In genomic region chr4:39976945-39977488, GRCh38 we compare ENCODE assay signal across 8 cellular contexts. TPM values are rescaled to one million over a fixed set of nuclear protein-coding genes. Genes with fewer than 3 reads are reported as not detected.
DNase-seq lines count a peak whose midpoint lies in the region; ATAC-seq, FAIRE-seq and TF ChIP-seq lines count a peak whose summit lies in the region.

No MANE protein-coding gene starts in this region.

- H2AFZ ChIP-seq in K562 (ENCODE audit: low read depth, low read length), result peak overlapping the region; percentile 99
- H2AFZ ChIP-seq in smooth muscle cell (ENCODE audit: low read depth), result peak overlapping the region; percentile 94

- no peak for TF ChIP-seq EP300 in K562 (IDR thresholded peaks at IDR 0.05; ENCODE audit: low read length)

- H3K27me3 ChIP-seq in BLaER1 (no peaks in the 10 kb centered on the region), K562 (ENCODE audit: control insufficient read depth in 2 of 2, insufficient read depth in 2 of 2, low read length in 2 of 2) (no peaks in the 10 kb centered on the region), iPS-20b (ENCODE audit: insufficient read depth, low read length) (no peaks in the 10 kb centered on the region), smooth muscle cell (ENCODE audit: low read depth) (no peaks in the 10 kb centered on the region)

- H3K27ac ChIP-seq in BLaER1, result peak overlapping the region; percentile 98
- peak overlapping the region; percentile 83 for H3K27ac ChIP-seq in K562 (ENCODE audit: extremely low read depth, low read depth, low read length)
- H3K27ac ChIP-seq in iPS-20b (ENCODE audit: low read length), result peak overlapping the region; percentile 38
- H3K27ac ChIP-seq in smooth muscle cell (ENCODE audit: low read depth), result peak overlapping the region; percentile 93

- CTCF ChIA-PET in K562 (lab: Yijun Ruan, JAX; ENCODE audit: low intra/inter-chr PET ratio), result interaction anchor here (0.5 to 3.7 kb wide), 5 partner anchors 296 to 1999 kb away, joined by 3 to 66 read pairs (median 4); no protein-coding TSS in a partner anchor

- DNase-seq in T-helper 2 cell, result peak in 4 of 5 experiments; percentile 9 to 37 (median 22)
- peak in 1 of 4 experiments; percentile 62 for DNase-seq in K562 (ENCODE audit: extremely low read depth in 1 of 4, low spot score in 3 of 4)
- peak; percentile 48 for DNase-seq in smooth muscle cell (lab: John Stamatoyannopoulos, UW; ENCODE audit: unreplicated experiment)
- DNase-seq in RCC 7860 (ENCODE audit: low spot score), result no peak

- TF ChIP-seq CTCF in K562 (IDR thresholded peaks at IDR 0.05 in 2 of 3, conservative IDR thresholded peaks at IDR 0.05 in 1 of 3; ENCODE audit: insufficient read depth in 2 of 3, low read depth in 1 of 3, low read length in 3 of 3), result no peak
- no peak for TF ChIP-seq CTCF in smooth muscle cell (IDR thresholded peaks at IDR 0.05; ENCODE audit: borderline replicate concordance, insufficient read depth, poor library complexity, severe bottlenecking)

- H3K4me1 ChIP-seq in BLaER1, result peaks cover 31% of the 10 kb centered on the region
- peaks cover 10 to 16% of the 10 kb centered on the region in 2 experiments; a peak in 4 of 5 replicates for H3K4me1 ChIP-seq in K562 (replicated peaks in 1 of 2; ENCODE audit: control insufficient read depth in 2 of 2, insufficient read depth in 2 of 2, low read length in 2 of 2)
- peaks cover 10% of the 10 kb centered on the region for H3K4me1 ChIP-seq in iPS-20b (ENCODE audit: insufficient read depth, low read length)
- peaks cover 17% of the 10 kb centered on the region for H3K4me1 ChIP-seq in smooth muscle cell (ENCODE audit: low read depth)

- H3K36me3 ChIP-seq in BLaER1 (peaks cover 35% of the 10 kb centered on the region), K562 (ENCODE audit: control insufficient read depth, insufficient read depth, low read length) (peaks cover 37% of the 10 kb centered on the region), iPS-20b (ENCODE audit: insufficient read depth, low read depth, low read length) (peaks cover 35% of the 10 kb centered on the region), smooth muscle cell (ENCODE audit: low read depth) (no peaks in the 10 kb centered on the region)

- peak overlapping the region; percentile 99 for H3K9ac ChIP-seq in BLaER1
- H3K9ac ChIP-seq in K562 (ENCODE audit: insufficient read depth in 1 of 2, low read depth in 2 of 2, low read length in 2 of 2), result peak overlapping the region; percentile 92 to 99
- H3K9ac ChIP-seq in iPS-20b (ENCODE audit: low read depth, low read length), result peak overlapping the region; percentile 92
- H3K9ac ChIP-seq in smooth muscle cell (ENCODE audit: low read depth), result peak overlapping the region; percentile 97

- H4K20me1 ChIP-seq in BLaER1 (peaks cover 50% of the 10 kb centered on the region), K562 (replicated peaks; ENCODE audit: control insufficient read depth, insufficient read depth, low read length) (peaks cover 4% of the 10 kb centered on the region), smooth muscle cell (ENCODE audit: low read depth) (peaks cover 40% of the 10 kb centered on the region)

- no peaks in the 10 kb centered on the region for H3K9me1 ChIP-seq in K562 (ENCODE audit: control insufficient read depth, insufficient read depth, low read length)

- H3F3A ChIP-seq in smooth muscle cell (ENCODE audit: low read depth), result peaks cover 4% of the 10 kb centered on the region

- H3K79me2 ChIP-seq in K562 (ENCODE audit: control insufficient read depth, insufficient read depth, low read length) (peaks cover 53% of the 10 kb centered on the region), smooth muscle cell (ENCODE audit: low read depth) (peaks cover 49% of the 10 kb centered on the region)

- H3K9me3 ChIP-seq in BLaER1 (no peaks in the 10 kb centered on the region), K562 (replicated peaks; ENCODE audit: control insufficient read depth, insufficient read depth, low read depth, low read length) (no peaks in the 10 kb centered on the region; the same call in 1 of the 2 replicates), iPS-20b (ENCODE audit: insufficient read depth, low read depth, low read length) (no peaks in the 10 kb centered on the region), smooth muscle cell (replicated peaks; ENCODE audit: low read depth) (no peaks in the 10 kb centered on the region)

- FAIRE-seq in K562 (lab: Jason Lieb, UNC) (no peak), RCC 7860 (lab: Jason Lieb, UNC) (no peak)

- WGBS in K562 (ENCODE audit: insufficient coverage, low coverage, missing lambda C conversion rate), result under 1% methylated on average over 27 of the region's 54 CpGs
- WGBS in smooth muscle cell (ENCODE audit: low lambda C conversion rate), result 1% methylated on average over 26 of the region's 54 CpGs

- H3K4me2 ChIP-seq in BLaER1 (peak overlapping the region; percentile 80), K562 (ENCODE audit: insufficient read depth, low read length) (peak overlapping the region; percentile 82; the same call in 1 of the 2 replicates), smooth muscle cell (peak overlapping the region; percentile 86)

- intact Hi-C loops in K562 (cut with micrococcal nuclease), result loop anchor here (1.0 to 5.0 kb wide), 8 partner anchors 78 to 508 kb away; partner anchors contain the start of gene SMIM14

- in situ Hi-C loops in K562 (cut with MboI), result no loop called here

- no peak for TF ChIP-seq RAD21 in K562 (CRISPR knock-in tag; conservative IDR thresholded peaks at IDR 0.05 in 1 of 2, IDR thresholded peaks at IDR 0.05 in 1 of 2)

- POLR2A ChIA-PET in K562 (lab: Yijun Ruan, JAX), result no interaction called here

- H3K4me3 ChIP-seq in BLaER1, result peak overlapping the region; percentile 99
- H3K4me3 ChIP-seq in K562, result peak overlapping the region; percentile 92
- H3K4me3 ChIP-seq in iPS-20b (ENCODE audit: low read length), result peak overlapping the region; percentile 87
- peak overlapping the region; percentile 97 for H3K4me3 ChIP-seq in smooth muscle cell

- BruUV-seq in K562 (replicated peaks; lab: Mats Ljungman, UMichigan), result no TSS peak

- peak; percentile 49; the same call in 1 of the 2 replicates for TF ChIP-seq POLR2A in K562 (conservative IDR thresholded peaks at IDR 0.05)

- ATAC-seq in GM19395 (IDR thresholded peaks at IDR 0.05; ENCODE audit: unreplicated experiment) (peak; percentile 32), HG03469 (IDR thresholded peaks at IDR 0.05; ENCODE audit: unreplicated experiment) (peak; percentile 3), K562 (peak; percentile 59)

TF ChIP-seq in K562, 482 proteins besides CTCF, POLR2A, EP300 and RAD21 (continues in another document):
- peak; percentile 30 for TF ChIP-seq PRPF4 (IDR thresholded peaks at IDR 0.05; ENCODE audit: insufficient read depth, low read depth, low read length, poor library complexity, severe bottlenecking)
- peak; percentile 81; the same call in 1 of the 2 replicates for TF ChIP-seq PHF8 (IDR thresholded peaks at IDR 0.05; ENCODE audit: borderline replicate concordance, low read length)
- peak in 1 of 2 experiments; percentile 75; a peak in 2 of 4 replicates for TF ChIP-seq TEAD1 (CRISPR knock-in tag; IDR thresholded peaks at IDR 0.05)
- peak in 1 of 2 experiments; percentile 35; a peak in 1 of 4 replicates for TF ChIP-seq MNT (conservative IDR thresholded peaks at IDR 0.05)

RNA-seq across cellular contexts. Expression of gene PDS5A, which starts 0.7 kb away (rescaled TPM):
- 140 and 293 TPM in 2 replicates for total RNA-seq in K562 (2011; cell fraction: chromatin; rRNA removed; ENCODE audit: low replicate concordance)
- total RNA-seq in K562 (2011; cell fraction: nucleolus; rRNA removed), result 64.2 and 82.5 TPM in 2 replicates
- 142 and 155 TPM in 2 replicates for total RNA-seq in K562 (2011; cell fraction: nucleoplasm; rRNA removed)
- total RNA-seq in K562 (2014; rRNA removed) (50.9 and 53.8 TPM in 2 replicates), K562 (2014; rRNA removed; fragmentation: Illumina TruSeq; extraction: Trizol) (85.4 and 93.5 TPM in 2 replicates), K562 (2015; rRNA removed; fragmentation: Illumina TruSeq; extraction: Trizol) (77.5 and 83.7 TPM in 2 replicates), K562 (2021) (77.9 and 80.6 TPM in 2 replicates), smooth muscle cell (57.5 and 61.3 TPM in 2 replicates)
- polyA plus RNA-seq in K562 (2011; rRNA removed) (53.9 and 76.8 TPM in 2 replicates), K562 (2014; fragmentation: Illumina TruSeq; extraction: Trizol) (58.8 and 70.0 TPM in 2 replicates), K562 (2014; fragmentation: Nextera tagmentation; extraction: Ambion mirVana) (10 to 100 TPM; 16.4 to 20.6 TPM), K562 (2014; rRNA removed) (37.5 and 42.7 TPM in 2 replicates), smooth muscle cell (18.3 and 19.4 TPM in 2 replicates)
- 13.1 and 21.1 TPM in 2 replicates for polyA plus RNA-seq in K562 (2011; cell fraction: cytosol; rRNA removed)
- 28.7 and 37.1 TPM in 2 replicates for polyA plus RNA-seq in K562 (2011; cell fraction: nucleus; rRNA removed)
- polyA plus RNA-seq in K562 (2012), result 44.8 and 47.1 TPM in 2 replicates
- polyA minus RNA-seq in K562 (2011; rRNA and poly(A)+ RNA removed), result 181 and 192 TPM in 2 replicates
- polyA minus RNA-seq in K562 (2011; cell fraction: cytosol; rRNA and poly(A)+ RNA removed), result 91.7 and 144 TPM in 2 replicates
- polyA minus RNA-seq in K562 (2011; cell fraction: nucleus; rRNA and poly(A)+ RNA removed), result 66.8 and 92.1 TPM in 2 replicates

Comparison
In these comparisons a context has a peak if more than half of its experiments do, and no peak if none do; other contexts are left out.
1. H3K27ac ChIP-seq: peak in every context shown above with its lines; median percentile 98 in BLaER1; 93 in smooth muscle cell; 83 in K562; 38 in iPS-20b.
2. ATAC-seq: peak in every context shown above with its lines; median percentile 59 in K562; 32 in GM19395; 3 in HG03469.